14 cellular contexts compared by ENCODE assay signal in the genomic region with DNA sequence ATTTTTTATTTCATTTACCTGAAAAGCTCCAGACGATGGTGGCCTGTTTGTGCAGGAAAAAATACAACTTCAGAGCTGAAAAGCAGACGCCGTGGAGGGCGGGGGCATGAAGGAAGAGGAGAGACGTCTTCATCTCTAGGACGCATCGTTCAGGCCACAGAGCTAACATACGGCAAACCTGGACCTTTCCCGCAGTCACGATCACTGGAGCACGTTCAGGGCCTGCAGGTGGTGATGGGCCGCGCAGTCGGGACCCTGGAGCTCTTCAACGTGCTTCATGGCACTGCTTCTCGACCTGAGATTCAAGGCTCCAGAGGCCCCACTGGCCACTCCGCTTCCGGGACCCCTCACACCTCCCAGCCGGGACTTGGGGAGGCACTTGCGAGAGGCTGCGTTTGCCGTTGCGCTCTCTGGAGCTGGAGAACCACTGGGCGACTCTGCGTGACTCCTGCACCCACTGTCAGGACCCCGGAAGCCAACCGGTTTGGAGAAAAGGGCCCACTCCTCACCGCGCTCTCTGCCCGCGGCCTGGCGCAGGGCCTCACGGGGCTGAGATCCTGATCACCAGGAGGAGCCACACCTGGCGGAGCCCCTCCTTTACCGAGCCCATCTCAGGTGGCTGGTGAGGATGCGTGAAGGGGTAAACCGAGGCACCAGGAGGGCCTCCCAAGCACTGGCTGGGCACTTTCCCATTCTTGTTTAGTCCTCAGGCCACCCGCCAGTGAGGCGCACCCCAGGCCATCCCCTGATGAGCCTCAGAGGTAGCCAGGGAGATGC.
"Had no signal": no experiment of that assay in that cellular context is flagged by ENCODE, and none has a peak within 500 bp of the region (broad histone marks: within the 10 kb centered on the region; RNA-seq: fewer than 3 reads in every experiment).

No MANE protein-coding gene starts in this region.

- H3K4me1 Mint-ChIP-seq: naive B cell had no signal

- H3K4me3 ChIP-seq: colonic mucosa, heart right ventricle, left lung, lung, right atrium auricular region had no signal

- H3K27ac Mint-ChIP-seq: endodermal cell, naive B cell had no signal

- H3K36me3 ChIP-seq: colonic mucosa, heart right ventricle, left lung, right atrium auricular region had no signal

- H3K27ac ChIP-seq: colonic mucosa, heart right ventricle, left lung, right atrium auricular region had no signal

- H3K36me3 Mint-ChIP-seq: naive B cell had no signal

- H3K9me3 ChIP-seq: colonic mucosa, heart right ventricle, left lung, right atrium auricular region had no signal

- H3K4me1 ChIP-seq: colonic mucosa, left lung, right atrium auricular region had no signal

- H3K4me3 Mint-ChIP-seq: endodermal cell, naive B cell had no signal

- H3K27me3 ChIP-seq: colonic mucosa, heart right ventricle, left lung, right atrium auricular region had no signal

- DNase-seq: cerebellar nuclear complex; colonic mucosa; dermis blood vessel endothelial cell; endodermal cell; erythroblast; heart right ventricle; left lung; mesendoderm; naive B cell; stimulated activated CD4-positive, alpha-beta T cell treated with anti-CD3 and anti-CD28 coated beads, Interleukin-2, amount 100 ng/mL, for 48 hours; stimulated activated naive CD4-positive, alpha-beta T cell treated with Interleukin-2 at 50 U/mL for 16 hours; trophoblast cell had no signal
